ENCODE assay signal across 27 cellular contexts in the genomic region with DNA sequence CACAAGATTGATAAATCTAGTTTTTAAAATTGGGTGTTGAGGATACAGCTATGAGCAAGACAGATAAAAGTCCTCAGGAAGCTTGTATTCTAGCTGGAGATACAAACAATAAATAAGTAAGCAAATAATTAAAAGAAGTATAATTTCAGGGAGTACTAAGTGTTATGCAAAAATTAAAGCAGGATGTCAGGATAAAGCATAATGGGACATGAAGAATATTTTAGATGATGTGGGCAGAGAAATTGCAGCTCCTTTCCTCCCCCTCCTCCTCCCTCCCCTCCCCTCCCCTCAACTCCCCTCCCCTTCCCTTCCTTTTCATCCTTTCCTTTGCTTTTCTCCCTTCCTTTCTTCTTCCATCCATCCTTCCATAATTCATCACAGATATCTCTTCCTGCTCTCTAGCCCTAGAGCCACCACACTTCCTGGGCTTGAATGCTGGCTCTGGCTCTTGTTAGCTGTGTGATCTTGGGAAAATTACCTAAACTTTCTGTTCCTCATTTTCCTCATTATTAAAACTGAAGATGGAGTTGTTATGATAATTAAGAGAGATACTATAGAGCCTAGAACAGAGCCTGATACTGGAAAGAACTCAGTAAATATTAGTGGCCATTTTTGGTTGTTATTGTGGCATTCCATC.
"Had no signal": no experiment of that assay in that cellular context is flagged by ENCODE, and none has a peak within 500 bp of the region (broad histone marks: within the 10 kb centered on the region; RNA-seq: fewer than 3 reads in every experiment).

No MANE protein-coding gene starts in this region.

- H3K4me3 ChIP-seq: coronary artery, dorsolateral prefrontal cortex, esophagus squamous epithelium, gastrocnemius medialis, heart right ventricle, left lung, lower lobe of right lung, mucosa of descending colon had no signal

- H3K36me3 Mint-ChIP-seq: mesothelial cell of epicardium, naive B cell had no signal

- H3K9me3 ChIP-seq: esophagus squamous epithelium, gastrocnemius medialis, left lung, lower lobe of right lung, mucosa of descending colon had no signal

- H3K4me1 Mint-ChIP-seq: mesothelial cell of epicardium, naive B cell had no signal

- H3K27ac Mint-ChIP-seq: mesothelial cell of epicardium, naive B cell had no signal

- ATAC-seq: esophagus mucosa, gastrocnemius medialis, heart right ventricle, left cardiac atrium, left lung, left ventricle myocardium superior, lower lobe of right lung, mucosa of descending colon had no signal

- H3K27me3 ChIP-seq: dorsolateral prefrontal cortex, esophagus squamous epithelium, gastrocnemius medialis had no signal

- H3K9me3 Mint-ChIP-seq: mesothelial cell of epicardium had no signal

- FAIRE-seq: endometrium, islet of Langerhans, keratinocyte had no signal

- H3K27ac ChIP-seq: coronary artery, dorsolateral prefrontal cortex, epithelial cell of prostate, esophagus squamous epithelium, gastrocnemius medialis, heart right ventricle, left lung, lower lobe of right lung had no signal

- DNase-seq: dermis blood vessel endothelial cell; dorsolateral prefrontal cortex; effector CD4-positive, alpha-beta T cell; effector memory CD4-positive, alpha-beta T cell; erythroblast; esophagus squamous epithelium; foreskin fibroblast; foreskin melanocyte; gastrocnemius medialis; glutamatergic neuron; head of caudate nucleus; heart right ventricle; hippocampal formation; left cardiac atrium; left lung; left ventricle myocardium superior; lower lobe of right lung; mesenchymal stem cell; mucosa of descending colon; naive B cell had no signal

- H3K4me3 Mint-ChIP-seq: mesothelial cell of epicardium, naive B cell had no signal

- H3K36me3 ChIP-seq: esophagus squamous epithelium, gastrocnemius medialis, heart right ventricle, left lung, lower lobe of right lung had no signal

- H3K4me1 ChIP-seq: esophagus squamous epithelium, gastrocnemius medialis, heart right ventricle, left lung, lower lobe of right lung had no signal
